Comparison of ENCODE assay signal across 9 cellular contexts in genomic region chr18:23227729-23228075, GRCh38.
A peak's percentile ranks its signal among the peaks of the same experiment; 100 is the strongest.
DNase-seq lines count a peak whose midpoint lies in the region; TF ChIP-seq lines count a peak whose summit lies in the region.
"Had no signal": no experiment of that assay in that cellular context is flagged by ENCODE, and none has a peak within 500 bp of the region (broad histone marks: within the 10 kb centered on the region; RNA-seq: fewer than 3 reads in every experiment).

No MANE protein-coding gene starts in this region.

- no peaks in the 10 kb centered on the region for H4K20me1 ChIP-seq in smooth muscle cell (ENCODE audit: low read depth)

- H3K36me3 ChIP-seq in esophagus squamous epithelium (no peaks in the 10 kb centered on the region), smooth muscle cell (ENCODE audit: low read depth) (no peaks in the 10 kb centered on the region), H7 (replicated peaks; ENCODE audit: control insufficient read depth, insufficient read depth, low read length) (peaks cover 1% of the 10 kb centered on the region; the same call in 1 of the 2 replicates)

- POLR2A ChIA-PET in activated CD4-positive, alpha-beta memory T cell treated with anti-CD3 and anti-CD28 coated beads for 36 hours (lab: Charles Lee): interaction anchor here (0.6 kb wide), 1 partner anchor 93 kb away, joined by 3 read pairs; no protein-coding TSS in a partner anchor

- H3K4me1 Mint-ChIP-seq in activated CD4-positive, alpha-beta memory T cell treated with anti-CD3 and anti-CD28 coated beads for 36 hours (ENCODE audit: low read depth): peaks cover 57% of the 10 kb centered on the region

- no peak overlapping the region for H2AFZ ChIP-seq in smooth muscle cell (ENCODE audit: low read depth)

- no peaks in the 10 kb centered on the region for H3K27me3 ChIP-seq in HL-60 (ENCODE audit: insufficient read depth, poor library complexity, severe bottlenecking)
- H3K27me3 ChIP-seq in esophagus squamous epithelium: no peaks in the 10 kb centered on the region
- H3K27me3 ChIP-seq in smooth muscle cell (ENCODE audit: low read depth): no peaks in the 10 kb centered on the region
- no peaks in the 10 kb centered on the region for H3K27me3 ChIP-seq in H7 (ENCODE audit: control insufficient read depth, insufficient read depth, low read length)

- no peak for TF ChIP-seq POLR2A in esophagus squamous epithelium (IDR thresholded peaks at IDR 0.05)

- TF ChIP-seq CTCF in HL-60 (IDR thresholded peaks at IDR 0.05; ENCODE audit: insufficient read depth, low read length) (no peak), esophagus squamous epithelium (IDR thresholded peaks at IDR 0.05) (no peak), smooth muscle cell (IDR thresholded peaks at IDR 0.05; ENCODE audit: borderline replicate concordance, insufficient read depth, poor library complexity, severe bottlenecking) (no peak)

- peaks cover 3% of the 10 kb centered on the region for H3K27me3 Mint-ChIP-seq in activated CD4-positive, alpha-beta memory T cell treated with anti-CD3 and anti-CD28 coated beads for 36 hours

- DNase-seq in HL-60 (ENCODE audit: low read depth in 1 of 2, low spot score in 1 of 2): no peak
- peak; percentile 22 for DNase-seq in NCI-H748 treated with DMSO at 0.1 percent for 48 hours (lab: John Stamatoyannopoulos, UW)
- DNase-seq in esophagus squamous epithelium (lab: John Stamatoyannopoulos, UW): no peak
- no peak for DNase-seq in smooth muscle cell (lab: John Stamatoyannopoulos, UW; ENCODE audit: unreplicated experiment)
- DNase-seq in activated CD4-positive, alpha-beta memory T cell treated with anti-CD3 and anti-CD28 coated beads for 36 hours: no peak
- no peak for DNase-seq in H7
- DNase-seq in C1 segment of cervical spinal cord (lab: John Stamatoyannopoulos, UW): no peak
- DNase-seq in activated CD4-positive, alpha-beta T cell treated with anti-CD3 and anti-CD28 coated beads for 1 hour: no peak
- DNase-seq: activated naive CD8-positive, alpha-beta T cell treated with anti-CD3 and anti-CD28 coated beads, Interleukin-2, amount 10 ng/mL, durations not matched to agents 7 days and 5 days had no signal

- CTCF ChIA-PET in activated CD4-positive, alpha-beta memory T cell treated with anti-CD3 and anti-CD28 coated beads for 36 hours (lab: Charles Lee): interaction anchor here (1.2 kb wide), 1 partner anchor 298 kb away, joined by 3 read pairs; no protein-coding TSS in a partner anchor

- H3K4me2 ChIP-seq in smooth muscle cell: peak overlapping the region; percentile 10

- H3K4me3 Mint-ChIP-seq in activated CD4-positive, alpha-beta memory T cell treated with anti-CD3 and anti-CD28 coated beads for 36 hours: no peak overlapping the region
- H3K4me3 Mint-ChIP-seq: activated naive CD8-positive, alpha-beta T cell treated with anti-CD3 and anti-CD28 coated beads, Interleukin-2, amount 10 ng/mL, durations not matched to agents 7 days and 5 days had no signal

- H3K27ac ChIP-seq in HL-60 (replicated peaks) (peak overlapping the region; percentile 48), esophagus squamous epithelium (peak overlapping the region; percentile 51 to 82 (median 70)), smooth muscle cell (ENCODE audit: low read depth) (peak overlapping the region; percentile 93)

- H3K79me2 ChIP-seq in smooth muscle cell (ENCODE audit: low read depth): no peaks in the 10 kb centered on the region

- WGBS in esophagus squamous epithelium, 2 donors: 66 to 91% methylated on average over 2 of the region's 2 CpGs
- WGBS in smooth muscle cell (ENCODE audit: low lambda C conversion rate): 78% methylated on average over 2 of the region's 2 CpGs

- H3K9ac ChIP-seq in smooth muscle cell (ENCODE audit: low read depth): peak overlapping the region; percentile 6

- H3K36me3 Mint-ChIP-seq in activated CD4-positive, alpha-beta memory T cell treated with anti-CD3 and anti-CD28 coated beads for 36 hours: peaks cover 3% of the 10 kb centered on the region

- peaks cover 30% of the 10 kb centered on the region for H3F3A ChIP-seq in smooth muscle cell (ENCODE audit: low read depth)

- H3K9me3 ChIP-seq in esophagus squamous epithelium (no peaks in the 10 kb centered on the region), smooth muscle cell (replicated peaks; ENCODE audit: low read depth) (no peaks in the 10 kb centered on the region)

- H3K4me3 ChIP-seq in HL-60 (replicated peaks; ENCODE audit: insufficient read depth, low read length) (no peak overlapping the region), esophagus squamous epithelium (no peak overlapping the region), smooth muscle cell (no peak overlapping the region), H7 (ENCODE audit: insufficient read depth, low read depth, low read length) (no peak overlapping the region)

- peaks cover 7% of the 10 kb centered on the region for H3K9me3 Mint-ChIP-seq in activated CD4-positive, alpha-beta memory T cell treated with anti-CD3 and anti-CD28 coated beads for 36 hours

- H3K4me1 ChIP-seq in esophagus squamous epithelium (peaks cover 24 to 85% (median 62%) of the 10 kb centered on the region in 3 donors), smooth muscle cell (ENCODE audit: low read depth) (peaks cover 23% of the 10 kb centered on the region)

- no peak overlapping the region for H3K27ac Mint-ChIP-seq in activated CD4-positive, alpha-beta memory T cell treated with anti-CD3 and anti-CD28 coated beads for 36 hours

- intact Hi-C loops in esophagus squamous epithelium (cut with DNase I): no loop called here
- intact Hi-C loops in activated CD4-positive, alpha-beta memory T cell treated with anti-CD3 and anti-CD28 coated beads for 36 hours (cut with micrococcal nuclease): no loop called here
